In the genomic region with DNA sequence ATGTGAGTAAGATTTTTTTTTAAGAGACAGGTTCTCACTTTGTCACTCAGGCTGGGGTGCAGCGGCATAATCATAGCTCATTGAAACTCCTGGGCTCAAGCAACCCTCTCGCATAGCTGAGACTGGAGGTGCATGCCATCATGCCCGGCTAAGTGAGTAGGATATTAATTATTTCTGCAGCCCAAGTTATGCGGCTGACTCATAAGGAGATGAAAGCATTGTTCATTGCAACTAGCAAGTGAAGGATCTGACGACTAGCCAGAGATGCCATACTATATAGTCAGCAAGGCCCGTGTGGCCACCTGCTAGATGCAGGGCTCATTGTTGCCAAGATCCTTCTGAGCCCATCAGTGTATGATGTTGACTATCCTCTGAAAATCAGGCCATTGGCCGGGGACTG, we compare ENCODE assay signal across 13 cellular contexts. TPM values are rescaled to one million over a fixed set of nuclear protein-coding genes. Genes with fewer than 3 reads are reported as not detected.
DNase-seq lines count a peak whose midpoint lies in the region; ATAC-seq and TF ChIP-seq lines count a peak whose summit lies in the region.
"Had no signal": no experiment of that assay in that cellular context is flagged by ENCODE, and none has a peak within 500 bp of the region (broad histone marks: within the 10 kb centered on the region; RNA-seq: fewer than 3 reads in every experiment).

No MANE protein-coding gene starts in this region.

- peak; percentile 59 for DNase-seq in BJ (ENCODE audit: low read depth)
- peak; percentile 59 for DNase-seq in LoVo (ENCODE audit: low spot score)
- peak; percentile 73 to 97 for DNase-seq in cardiac fibroblast (ENCODE audit: low read depth in 2 of 2)
- peak; percentile 86 for DNase-seq in mesenchymal stem cell
- no peak for DNase-seq in esophagus squamous epithelium (lab: John Stamatoyannopoulos, UW)
- DNase-seq in GM19238 (ENCODE audit: insufficient read length, low spot score), result no peak
- no peak for DNase-seq in OCI-M1 (lab: John Stamatoyannopoulos, UW)
- DNase-seq: activated CD4-positive, alpha-beta T cell treated with anti-CD3 and anti-CD28 coated beads for 36 hours; activated effector memory CD4-positive, alpha-beta T cell treated with Interleukin-2 at 50 U/mL for 16 hours; CD4-positive, alpha-beta memory T cell; effector CD8-positive, alpha-beta T cell; left colon had no signal

- no peak for ATAC-seq in HG02884 (IDR thresholded peaks at IDR 0.05; ENCODE audit: unreplicated experiment)
- ATAC-seq: activated CD4-positive, alpha-beta T cell treated with anti-CD3 and anti-CD28 coated beads for 36 hours; left colon had no signal

- H2AK5ac ChIP-seq in mesenchymal stem cell (ENCODE audit: low read length, severe bottlenecking), result peak overlapping the region; percentile 90

- H3K9me3 ChIP-seq in mesenchymal stem cell (ENCODE audit: control insufficient read depth, low read length) (no peaks in the 10 kb centered on the region), esophagus squamous epithelium (no peaks in the 10 kb centered on the region)

- WGBS in mesenchymal stem cell, result 9% methylated on average over 7 of the region's 7 CpGs
- WGBS in esophagus squamous epithelium, 2 donors, result 22 to 28% methylated on average over 5 to 6 of the region's 7 CpGs

- H2BK120ac ChIP-seq in mesenchymal stem cell (ENCODE audit: low read depth, low read length), result no peak overlapping the region

- H3K36me3 ChIP-seq in BJ (ENCODE audit: control insufficient read depth, insufficient read depth, low read length) (no peaks in the 10 kb centered on the region), mesenchymal stem cell (ENCODE audit: control insufficient read depth in 1 of 2, insufficient read depth in 2 of 2, low read depth in 1 of 2, low read length in 2 of 2) (peaks cover 0 to 8% of the 10 kb centered on the region in 2 experiments), esophagus squamous epithelium (no peaks in the 10 kb centered on the region)

- H3K23ac ChIP-seq in mesenchymal stem cell (ENCODE audit: low read length in 2 of 2), result no peak overlapping the region

- no peak overlapping the region for H3K4ac ChIP-seq in mesenchymal stem cell (ENCODE audit: low read depth in 1 of 2, low read length in 2 of 2)

- H3K14ac ChIP-seq in mesenchymal stem cell (ENCODE audit: low read length in 2 of 2), result no peak overlapping the region

- H4K91ac ChIP-seq in mesenchymal stem cell (ENCODE audit: low read length), result no peak overlapping the region

- no peak overlapping the region for H2AFZ ChIP-seq in mesenchymal stem cell (ENCODE audit: low read depth, low read length)

- intact Hi-C loops in esophagus squamous epithelium (cut with DNase I), result no loop called here

- H2BK5ac ChIP-seq in mesenchymal stem cell (ENCODE audit: low read depth, low read length, poor library complexity, severe bottlenecking), result peak overlapping the region; percentile 54

- H3K4me3 ChIP-seq in BJ (ENCODE audit: low read depth, low read length) (no peak overlapping the region), cardiac fibroblast (replicated peaks in 1 of 2; ENCODE audit: low read depth in 2 of 2, low read length in 2 of 2) (no peak overlapping the region), mesenchymal stem cell (ENCODE audit: insufficient read depth in 1 of 2, low read depth in 1 of 2, low read length in 2 of 2) (no peak overlapping the region), esophagus squamous epithelium (no peak overlapping the region)

- peaks cover 13% of the 10 kb centered on the region for H3K79me1 ChIP-seq in mesenchymal stem cell (replicated peaks; ENCODE audit: low read length, poor library complexity, severe bottlenecking)

- no peak for TF ChIP-seq POLR2A in esophagus squamous epithelium (IDR thresholded peaks at IDR 0.05)

- H3K4me1 ChIP-seq in mesenchymal stem cell (ENCODE audit: control insufficient read depth, insufficient read depth, low read depth, low read length) (peaks cover 21% of the 10 kb centered on the region), esophagus squamous epithelium (no peaks in the 10 kb centered on the region)

- peak overlapping the region in 1 of 2 experiments; percentile 14 for H2BK12ac ChIP-seq in mesenchymal stem cell (ENCODE audit: low read length in 2 of 2)

- POLR2A ChIA-PET in BJ (lab: Charles Lee), result no interaction called here

- no peaks in the 10 kb centered on the region for H3K27me3 ChIP-seq in BJ (ENCODE audit: control insufficient read depth, insufficient read depth, low read length)
- no peaks in the 10 kb centered on the region for H3K27me3 ChIP-seq in mesenchymal stem cell (ENCODE audit: control insufficient read depth in 1 of 2, insufficient read depth in 1 of 2, low read length in 2 of 2)
- no peaks in the 10 kb centered on the region for H3K27me3 ChIP-seq in esophagus squamous epithelium

- H4K8ac ChIP-seq in mesenchymal stem cell (ENCODE audit: low read length), result peak overlapping the region; percentile 1

- H2BK15ac ChIP-seq in mesenchymal stem cell (ENCODE audit: low read depth, poor library complexity, severe bottlenecking), result no peak overlapping the region

- H3K27ac ChIP-seq in mesenchymal stem cell (ENCODE audit: low read length, poor library complexity, severe bottlenecking) (peak overlapping the region; percentile 95), esophagus squamous epithelium (no peak overlapping the region)

- CTCF ChIA-PET in BJ (lab: Yijun Ruan, JAX), result interaction anchor here (0.7 kb wide), 1 partner anchor 21 kb away, joined by 3 read pairs; no protein-coding TSS in a partner anchor

- no peak overlapping the region for H3K4me2 ChIP-seq in mesenchymal stem cell (ENCODE audit: low read length, poor library complexity, severe bottlenecking)

- peak overlapping the region in 1 of 2 experiments; percentile 72 for H3K18ac ChIP-seq in mesenchymal stem cell (ENCODE audit: low read depth in 1 of 2, low read length in 2 of 2)

- no peak overlapping the region for H3K9ac ChIP-seq in mesenchymal stem cell (ENCODE audit: low read length)

- no peak for TF ChIP-seq CTCF in BJ (IDR thresholded peaks at IDR 0.05; ENCODE audit: insufficient read depth, low read depth, low read length)
- no peak for TF ChIP-seq CTCF in cardiac fibroblast (IDR thresholded peaks at IDR 0.05; ENCODE audit: low read depth, low read length)
- no peak for TF ChIP-seq CTCF in esophagus squamous epithelium (IDR thresholded peaks at IDR 0.05)

RNA-seq across cellular contexts. Expression of a gene that starts 45.2 kb away (rescaled TPM):
- 11.2 and 17.4 TPM in 2 replicates for polyA plus RNA-seq in BJ (2011; rRNA removed)
- polyA minus RNA-seq in BJ (2011; rRNA and poly(A)+ RNA removed), result 24.4 and 32.5 TPM in 2 replicates
- 95.0 TPM for polyA plus RNA-seq in mesenchymal stem cell (2013, experiment 1 of 2)
- 95.6 TPM for polyA plus RNA-seq in mesenchymal stem cell (2013, experiment 2 of 2)
- 10 to 100 TPM in 1 of 4 donors, 1 to 10 TPM in 3; 2.5 to 12.6 (median 6.0) TPM for total RNA-seq in esophagus squamous epithelium

Comparison
In these comparisons a context has a peak if more than half of its experiments do, and no peak if none do; other contexts are left out.
1. DNase-seq: peak in BJ (single experiment), LoVo (single experiment), cardiac fibroblast (2 of 2) and mesenchymal stem cell (single experiment); none in esophagus squamous epithelium (single experiment), GM19238 (single experiment) and OCI-M1 (single experiment).